Comparison of ENCODE assay signal across 42 cellular contexts in genomic region chr12:113111247-113111646, GRCh38. TPM values are rescaled to one million over a fixed set of nuclear protein-coding genes. Genes with fewer than 3 reads are reported as not detected.
"Had no signal": no experiment of that assay in that cellular context is flagged by ENCODE, and none has a peak within 500 bp of the region (broad histone marks: within the 10 kb centered on the region; RNA-seq: fewer than 3 reads in every experiment).

No MANE protein-coding gene starts in this region.

- DNase-seq: activated effector memory CD4-positive, alpha-beta T cell treated with anti-CD3 and anti-CD28 coated beads, Interleukin-2, amount 50 U/mL, for 16 hours; activated effector memory CD4-positive, alpha-beta T cell treated with Interleukin-2 at 50 U/mL for 16 hours; activated gamma-delta T cell; activated gamma-delta T cell treated with Interleukin-2 at 50 U/mL for 16 hours; activated naive CD4-positive, alpha-beta T cell; activated naive CD4-positive, alpha-beta T cell treated with anti-CD3 and anti-CD28 coated beads for 36 hours; activated naive CD4-positive, alpha-beta T cell treated with anti-CD3 and anti-CD28 coated beads, Interleukin-2, amount 10 ng/mL, durations not matched to agents 7 days and 5 days; activated naive CD4-positive, alpha-beta T cell treated with anti-CD3 and anti-CD28 coated beads, Interleukin-2, amount 50 U/mL, for 16 hours; activated naive CD4-positive, alpha-beta T cell treated with Interleukin-2 at 50 U/mL for 16 hours; activated naive CD8-positive, alpha-beta T cell treated with anti-CD3 and anti-CD28 coated beads for 36 hours; activated naive CD8-positive, alpha-beta T cell treated with anti-CD3 and anti-CD28 coated beads, Interleukin-2, amount 10 ng/mL, durations not matched to agents 7 days and 5 days; activated naive CD8-positive, alpha-beta T cell treated with anti-CD3 and anti-CD28 coated beads, Interleukin-2, amount 50 U/mL, for 24 hours; activated T-cell treated with anti-CD3 and anti-CD28 coated beads for 4 hours; activated T-cell treated with anti-CD3 and anti-CD28 coated beads, Interleukin-2, amount 50 U/mL, for 1 hour; activated T-cell treated with anti-CD3 and anti-CD28 coated beads, Interleukin-2, amount 50 U/mL, for 24 hours; activated T-cell treated with anti-CD3 and anti-CD28 coated beads, Interleukin-2, amount 50 U/mL, for 4 hours; activated T-cell treated with anti-CD3 and anti-CD28 coated beads, Interleukin-2, amount 50 U/mL, for 48 hours; activated T-cell treated with anti-CD3 and anti-CD28 coated beads, Interleukin-2, amount 50 U/mL, for 72 hours; adrenal gland; amniotic stem cell; amygdala; anterior cingulate cortex; body of pancreas; brain microvascular endothelial cell; caudate nucleus; central memory CD4-positive, alpha-beta T cell; cerebellar nuclear complex had no signal

- H3K4me3 Mint-ChIP-seq: activated naive CD4-positive, alpha-beta T cell treated with anti-CD3 and anti-CD28 coated beads for 36 hours; activated naive CD4-positive, alpha-beta T cell treated with anti-CD3 and anti-CD28 coated beads, Interleukin-2, amount 10 ng/mL, durations not matched to agents 7 days and 5 days; activated naive CD4-positive, alpha-beta T cell treated with anti-CD3 and anti-CD28 coated beads, Interleukin-2, amount 50 U/mL, for 24 hours; activated naive CD8-positive, alpha-beta T cell; activated naive CD8-positive, alpha-beta T cell treated with anti-CD3 and anti-CD28 coated beads for 36 hours; activated naive CD8-positive, alpha-beta T cell treated with anti-CD3 and anti-CD28 coated beads, Interleukin-2, amount 10 ng/mL, durations not matched to agents 7 days and 5 days; activated naive CD8-positive, alpha-beta T cell treated with anti-CD3 and anti-CD28 coated beads, Interleukin-2, amount 50 U/mL, for 24 hours; activated T-cell treated with anti-CD3 and anti-CD28 coated beads, Interleukin-2, amount 50 U/mL, for 24 hours; activated T-cell treated with anti-CD3 and anti-CD28 coated beads, Interleukin-2, amount 50 U/mL, for 4 hours; activated T-cell treated with anti-CD3 and anti-CD28 coated beads, Interleukin-2, amount 50 U/mL, for 72 hours; activated T-helper 1 cell treated with anti-CD3 and anti-CD28 coated beads, Interleukin-12 subunit alpha, Interleukin-12 subunit beta, Interleukin-2, Interleukin-4 antibody, amounts not matched to agents 30 ng/mL and 10 ng/mL and 1 ng/mL, durations not matched to agents 14 hours and 24 hours and 36 hours; activated T-helper 17 cell treated with anti-CD3 and anti-CD28 coated beads, Interleukin-2, amount 50 U/mL, for 72 hours; brain; central memory CD8-positive, alpha-beta T cell had no signal

- H3K27me3 Mint-ChIP-seq: activated naive CD4-positive, alpha-beta T cell treated with anti-CD3 and anti-CD28 coated beads, Interleukin-2, amount 50 U/mL, for 24 hours; activated naive CD8-positive, alpha-beta T cell; activated naive CD8-positive, alpha-beta T cell treated with anti-CD3 and anti-CD28 coated beads for 36 hours; activated naive CD8-positive, alpha-beta T cell treated with anti-CD3 and anti-CD28 coated beads, Interleukin-2, amount 50 U/mL, for 24 hours; activated T-cell treated with anti-CD3 and anti-CD28 coated beads, Interleukin-2, amount 50 U/mL, for 24 hours; activated T-helper 17 cell treated with anti-CD3 and anti-CD28 coated beads, Interleukin-2, amount 50 U/mL, for 72 hours; central memory CD8-positive, alpha-beta T cell had no signal

- H3K9me3 Mint-ChIP-seq: activated naive CD4-positive, alpha-beta T cell treated with anti-CD3 and anti-CD28 coated beads for 36 hours; activated naive CD4-positive, alpha-beta T cell treated with anti-CD3 and anti-CD28 coated beads, Interleukin-2, amount 10 ng/mL, durations not matched to agents 7 days and 5 days; activated naive CD4-positive, alpha-beta T cell treated with anti-CD3 and anti-CD28 coated beads, Interleukin-2, amount 50 U/mL, for 24 hours; activated naive CD4-positive, alpha-beta T cell treated with anti-CD3 and anti-CD28 coated beads, Interleukin-2, amount 50 U/mL, for 72 hours; activated naive CD8-positive, alpha-beta T cell treated with anti-CD3 and anti-CD28 coated beads for 36 hours; activated naive CD8-positive, alpha-beta T cell treated with anti-CD3 and anti-CD28 coated beads, Interleukin-2, amount 10 ng/mL, durations not matched to agents 7 days and 5 days; activated naive CD8-positive, alpha-beta T cell treated with anti-CD3 and anti-CD28 coated beads, Interleukin-2, amount 50 U/mL, for 24 hours; activated T-cell treated with anti-CD3 and anti-CD28 coated beads, Interleukin-2, amount 50 U/mL, for 24 hours; activated T-cell treated with anti-CD3 and anti-CD28 coated beads, Interleukin-2, amount 50 U/mL, for 4 hours; activated T-cell treated with anti-CD3 and anti-CD28 coated beads, Interleukin-2, amount 50 U/mL, for 72 hours; activated T-helper 1 cell treated with anti-CD3 and anti-CD28 coated beads, Interleukin-12 subunit alpha, Interleukin-12 subunit beta, Interleukin-2, Interleukin-4 antibody, amounts not matched to agents 30 ng/mL and 10 ng/mL and 1 ng/mL, durations not matched to agents 14 hours and 24 hours and 36 hours; activated T-helper 17 cell treated with anti-CD3 and anti-CD28 coated beads, Interleukin-2, amount 50 U/mL, for 72 hours; activated T-helper 2 cell treated with anti-CD3 and anti-CD28 coated beads, Interferon-gamma antibody, Interleukin-2, Interleukin-4, amounts not matched to agents 10 μg/mL and 5 μg/mL and 100 μg/mL, durations not matched to agents 14 hours and 24 hours and 36 hours; brain; central memory CD8-positive, alpha-beta T cell had no signal

- H3K4me1 Mint-ChIP-seq: activated T-helper 17 cell treated with anti-CD3 and anti-CD28 coated beads, Interleukin-2, amount 50 U/mL, for 72 hours had no signal

- H3K9me3 ChIP-seq: adrenal gland, ascending aorta, body of pancreas, breast epithelium had no signal

- H3K36me3 ChIP-seq: adrenal gland, ascending aorta, brain microvascular endothelial cell, breast epithelium, cardiac muscle cell had no signal

- H3K4me1 ChIP-seq: ascending aorta, body of pancreas, breast epithelium had no signal

- H3K27ac ChIP-seq: adrenal gland, ascending aorta, body of pancreas, brain microvascular endothelial cell, breast epithelium, cardiac muscle cell had no signal

- ATAC-seq: activated naive CD4-positive, alpha-beta T cell treated with anti-CD3 and anti-CD28 coated beads, Interleukin-2, amount 50 U/mL, for 72 hours; activated naive CD8-positive, alpha-beta T cell treated with anti-CD3 and anti-CD28 coated beads, Interleukin-2, amount 50 U/mL, for 24 hours; activated T-cell treated with anti-CD3 and anti-CD28 coated beads, Interleukin-2, amount 50 U/mL, for 4 hours; activated T-cell treated with anti-CD3 and anti-CD28 coated beads, Interleukin-2, amount 50 U/mL, for 72 hours; activated T-helper 17 cell treated with anti-CD3 and anti-CD28 coated beads, Interleukin-2, amount 50 U/mL, for 72 hours; body of pancreas had no signal

- H3K27me3 ChIP-seq: adrenal gland, ascending aorta, body of pancreas, breast epithelium, cardiac muscle cell had no signal

- H3K27ac Mint-ChIP-seq: activated naive CD4-positive, alpha-beta T cell treated with anti-CD3 and anti-CD28 coated beads for 36 hours; activated naive CD4-positive, alpha-beta T cell treated with anti-CD3 and anti-CD28 coated beads, Interleukin-2, amount 10 ng/mL, durations not matched to agents 7 days and 5 days; activated naive CD4-positive, alpha-beta T cell treated with anti-CD3 and anti-CD28 coated beads, Interleukin-2, amount 50 U/mL, for 24 hours; activated naive CD8-positive, alpha-beta T cell; activated naive CD8-positive, alpha-beta T cell treated with anti-CD3 and anti-CD28 coated beads for 36 hours; activated naive CD8-positive, alpha-beta T cell treated with anti-CD3 and anti-CD28 coated beads, Interleukin-2, amount 10 ng/mL, durations not matched to agents 7 days and 5 days; activated naive CD8-positive, alpha-beta T cell treated with anti-CD3 and anti-CD28 coated beads, Interleukin-2, amount 50 U/mL, for 24 hours; activated T-cell treated with anti-CD3 and anti-CD28 coated beads, Interleukin-2, amount 50 U/mL, for 24 hours; activated T-cell treated with anti-CD3 and anti-CD28 coated beads, Interleukin-2, amount 50 U/mL, for 72 hours; activated T-helper 1 cell treated with anti-CD3 and anti-CD28 coated beads, Interleukin-12 subunit alpha, Interleukin-12 subunit beta, Interleukin-2, Interleukin-4 antibody, amounts not matched to agents 30 ng/mL and 10 ng/mL and 1 ng/mL, durations not matched to agents 14 hours and 24 hours and 36 hours; activated T-helper 17 cell treated with anti-CD3 and anti-CD28 coated beads, Interleukin-2, amount 50 U/mL, for 72 hours; activated T-helper 2 cell treated with anti-CD3 and anti-CD28 coated beads, Interferon-gamma antibody, Interleukin-2, Interleukin-4, amounts not matched to agents 10 μg/mL and 5 μg/mL and 100 μg/mL, durations not matched to agents 14 hours and 24 hours and 36 hours; brain had no signal

- H3K36me3 Mint-ChIP-seq: activated naive CD4-positive, alpha-beta T cell treated with anti-CD3 and anti-CD28 coated beads, Interleukin-2, amount 10 ng/mL, durations not matched to agents 7 days and 5 days; activated naive CD4-positive, alpha-beta T cell treated with anti-CD3 and anti-CD28 coated beads, Interleukin-2, amount 50 U/mL, for 24 hours; activated naive CD4-positive, alpha-beta T cell treated with anti-CD3 and anti-CD28 coated beads, Interleukin-2, amount 50 U/mL, for 72 hours; activated naive CD8-positive, alpha-beta T cell; activated naive CD8-positive, alpha-beta T cell treated with anti-CD3 and anti-CD28 coated beads for 36 hours; activated naive CD8-positive, alpha-beta T cell treated with anti-CD3 and anti-CD28 coated beads, Interleukin-2, amount 10 ng/mL, durations not matched to agents 7 days and 5 days; brain had no signal

- FAIRE-seq: astrocyte, bronchial epithelial cell had no signal

- H3K4me3 ChIP-seq: adrenal gland, ascending aorta, body of pancreas, breast epithelium, cardiac muscle cell had no signal

RNA-seq across cellular contexts. Expression of gene RASAL1, which starts 24.3 kb away (rescaled TPM):
- total RNA-seq: aorta, cardiac septum had no signal
- polyA plus RNA-seq: aorta had no signal

RNA-seq across cellular contexts. Expression of gene CFAP73, which starts 38.3 kb away (rescaled TPM):
- total RNA-seq: activated T-helper 2 cell treated with anti-CD3 and anti-CD28 coated beads, Interferon-gamma antibody, Interleukin-2, Interleukin-4, amounts not matched to agents 10 μg/mL and 5 μg/mL and 100 μg/mL, durations not matched to agents 14 hours and 24 hours and 36 hours; aorta; ascending aorta; astrocyte; bronchial epithelial cell; cardiac muscle cell; cardiac septum had no signal
- polyA plus RNA-seq: cardiac muscle cell had no signal

RNA-seq across cellular contexts. Expression of gene DTX1, which starts 54.7 kb away (rescaled TPM):
- total RNA-seq: bronchial epithelial cell had no signal
